In genomic region chr11:93054881-93055280, GRCh38 we compare ENCODE assay signal across 8 cellular contexts.
DNase-seq lines count a peak whose midpoint lies in the region; ATAC-seq and TF ChIP-seq lines count a peak whose summit lies in the region.

No MANE protein-coding gene starts in this region.

- no peak for TF ChIP-seq CTCF in left lung (IDR thresholded peaks at IDR 0.05)

- intact Hi-C loops in left lung (cut with DNase I): no loop called here

- H3K4me1 ChIP-seq in left lung: no peaks in the 10 kb centered on the region

- H3K27ac Mint-ChIP-seq in T-cell: no peak overlapping the region

- H3K36me3 Mint-ChIP-seq in T-cell: no peaks in the 10 kb centered on the region

- no peaks in the 10 kb centered on the region for H3K36me3 ChIP-seq in left lung

- ATAC-seq in HG02798 (IDR thresholded peaks at IDR 0.05; ENCODE audit: poor library complexity, unreplicated experiment) (peak; percentile 77), left lung (peak; percentile 31), T-cell (replicated peaks in 1 of 4) (no peak), GM21526 (IDR thresholded peaks at IDR 0.05; ENCODE audit: low FRiP score, unreplicated experiment) (no peak), GM21576 (IDR thresholded peaks at IDR 0.05; ENCODE audit: unreplicated experiment) (no peak)

- H3K4me3 Mint-ChIP-seq in T-cell: no peak overlapping the region

- H3K27me3 ChIP-seq in left lung: no peaks in the 10 kb centered on the region

- POLR2A ChIA-PET in T-cell (lab: Charles Lee): no interaction called here

- H3K27ac ChIP-seq in left lung: no peak overlapping the region

- no peaks in the 10 kb centered on the region for H3K9me3 ChIP-seq in left lung

- H3K9me3 Mint-ChIP-seq in T-cell: peaks cover 0 to 2% (median 0%) of the 10 kb centered on the region in 3 donors

- DNase-seq in GM04503 (ENCODE audit: low read depth) (peak; percentile 84), T1000 (lab: John Stamatoyannopoulos, UW) (peak; percentile 32), left lung (no peak), T-cell (no peak), NCI-H1092 treated with DMSO at 0.1 percent for 48 hours (lab: John Stamatoyannopoulos, UW) (no peak)

- no peak overlapping the region for H3K4me3 ChIP-seq in left lung

- no peaks in the 10 kb centered on the region for H3K4me1 Mint-ChIP-seq in T-cell

- H3K27me3 Mint-ChIP-seq in T-cell: no peaks in the 10 kb centered on the region

- CTCF ChIA-PET in T-cell (lab: Charles Lee): no interaction called here

Comparison
In these comparisons a context has a peak if more than half of its experiments do, and no peak if none do; other contexts are left out.
1. DNase-seq: peak in GM04503 (single experiment) and T1000 (single experiment); none in left lung (0 of 2), T-cell (0 of 34) and NCI-H1092 treated with DMSO at 0.1 percent for 48 hours (single experiment).
2. ATAC-seq: peak in HG02798 (single experiment) and left lung (single experiment); none in T-cell (0 of 4), GM21526 (single experiment) and GM21576 (single experiment).